ENCODE assay signal across 8 cellular contexts in the genomic region with DNA sequence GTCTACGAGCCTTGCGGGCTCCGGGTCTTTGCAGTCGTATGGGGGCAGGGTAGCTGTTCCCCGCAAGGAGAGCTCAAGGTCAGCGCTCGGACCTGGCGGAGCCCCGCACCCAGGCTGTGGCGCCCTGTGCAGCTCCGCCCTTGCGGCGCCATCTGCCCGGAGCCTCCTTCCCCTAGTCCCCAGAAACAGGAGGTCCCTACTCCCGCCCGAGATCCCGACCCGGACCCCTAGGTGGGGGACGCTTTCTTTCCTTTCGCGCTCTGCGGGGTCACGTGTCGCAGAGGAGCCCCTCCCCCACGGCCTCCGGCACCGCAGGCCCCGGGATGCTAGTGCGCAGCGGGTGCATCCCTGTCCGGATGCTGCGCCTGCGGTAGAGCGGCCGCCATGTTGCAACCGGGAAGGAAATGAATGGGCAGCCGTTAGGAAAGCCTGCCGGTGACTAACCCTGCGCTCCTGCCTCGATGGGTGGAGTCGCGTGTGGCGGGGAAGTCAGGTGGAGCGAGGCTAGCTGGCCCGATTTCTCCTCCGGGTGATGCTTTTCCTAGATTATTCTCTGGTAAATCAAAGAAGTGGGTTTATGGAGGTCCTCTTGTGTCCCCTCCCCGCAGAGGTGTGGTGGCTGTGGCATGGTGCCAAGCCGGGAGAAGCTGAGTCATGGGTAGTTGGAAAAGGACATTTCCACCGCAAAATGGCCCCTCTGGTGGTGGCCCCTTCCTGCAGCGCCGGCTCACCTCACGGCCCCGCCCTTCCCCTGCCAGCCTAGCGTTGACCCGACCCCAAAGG. TPM values are rescaled to one million over a fixed set of nuclear protein-coding genes. Genes with fewer than 3 reads are reported as not detected.
DNase-seq lines count a peak whose midpoint lies in the region; ATAC-seq and TF ChIP-seq lines count a peak whose summit lies in the region.

No MANE protein-coding gene starts in this region.

- H3K27ac ChIP-seq in DND-41 (ENCODE audit: low read length): peak overlapping the region; percentile 99
- H3K27ac ChIP-seq in coronary artery: peak overlapping the region; percentile 96 to 99
- peak overlapping the region; percentile 97 to 99 for H3K27ac ChIP-seq in left lung

- H3K36me3 ChIP-seq in DND-41 (ENCODE audit: insufficient read depth, low read length) (peaks cover 74% of the 10 kb centered on the region), left lung (peaks cover 0 to 60% of the 10 kb centered on the region in 2 donors)

- H4K20me1 ChIP-seq in DND-41 (ENCODE audit: insufficient read depth, low read length): peaks cover 53% of the 10 kb centered on the region

- peaks cover 63% of the 10 kb centered on the region for H3K79me2 ChIP-seq in DND-41 (ENCODE audit: insufficient read depth, low read length)

- peak overlapping the region; percentile 94 for H3K4me2 ChIP-seq in DND-41 (ENCODE audit: insufficient read depth, low read length)

- peaks cover 81% of the 10 kb centered on the region for H3K4me1 ChIP-seq in DND-41 (ENCODE audit: insufficient read depth, low read length)
- H3K4me1 ChIP-seq in left lung: peaks cover 19 to 68% of the 10 kb centered on the region in 2 donors

- DNase-seq in DND-41: peak; percentile 90
- DNase-seq in NCI-H2171 treated with DMSO at 0.1 percent for 48 hours (lab: John Stamatoyannopoulos, UW): peak; percentile 97
- DNase-seq in activated CD4-positive, alpha-beta T cell treated with anti-CD3 and anti-CD28 coated beads for 48 hours: peak; percentile 87
- peak; percentile 95 for DNase-seq in coronary artery (ENCODE audit: low spot score)
- peak; percentile 85 to 95 for DNase-seq in left lung
- DNase-seq in stimulated activated CD4-positive, alpha-beta T cell treated with anti-CD3 and anti-CD28 coated beads, Interleukin-2, amount 100 ng/mL, for 4 hours (ENCODE audit: low read depth): peak; percentile 61

- H3K27me3 ChIP-seq in DND-41 (ENCODE audit: insufficient read depth, low read length, poor library complexity) (no peaks in the 10 kb centered on the region), left lung (no peaks in the 10 kb centered on the region)

- H3K4me3 ChIP-seq in DND-41 (ENCODE audit: low read depth in 1 of 2, low read length in 2 of 2): peak overlapping the region; percentile 51 to 92
- H3K4me3 ChIP-seq in coronary artery: peak overlapping the region; percentile 91
- H3K4me3 ChIP-seq in left lung: peak overlapping the region; percentile 99

- intact Hi-C loops in left lung (cut with DNase I): loop anchor here in 1 of 2 donors (10.0 kb wide), 1 partner anchor 110 kb away; no protein-coding TSS in a partner anchor

- H3K9me3 ChIP-seq in DND-41 (ENCODE audit: insufficient read depth, low read length, severe bottlenecking) (no peaks in the 10 kb centered on the region), left lung (no peaks in the 10 kb centered on the region)

- H2AFZ ChIP-seq in DND-41 (ENCODE audit: low read depth, low read length): peak overlapping the region; percentile 35; the same call in 1 of the 2 replicates

- peak; percentile 38 for ATAC-seq in DND-41 (ENCODE audit: insufficient read depth, low read depth)
- ATAC-seq in HG02571 (IDR thresholded peaks at IDR 0.05; ENCODE audit: unreplicated experiment): peak; percentile 5
- ATAC-seq in left lung: peak; percentile 34
- ATAC-seq in HG03159 (IDR thresholded peaks at IDR 0.05; ENCODE audit: unreplicated experiment): no peak

- peak overlapping the region; percentile 98 for H3K9ac ChIP-seq in DND-41 (ENCODE audit: low read depth, low read length)

- peak; percentile 36 for TF ChIP-seq CTCF in DND-41 (IDR thresholded peaks at IDR 0.05; ENCODE audit: borderline replicate concordance, extremely low read depth, low read length, poor library complexity, severe bottlenecking)
- TF ChIP-seq CTCF in coronary artery (IDR thresholded peaks at IDR 0.05): no peak
- no peak for TF ChIP-seq CTCF in left lung (IDR thresholded peaks at IDR 0.05)

RNA-seq across cellular contexts. Expression of a gene that starts 0.8 kb away (rescaled TPM):
- 1,000 to 10,000 TPM; 1,126 to 2,070 TPM for total RNA-seq in left lung

RNA-seq across cellular contexts. Expression of a gene that starts 20.7 kb away (rescaled TPM):
- total RNA-seq in left lung: 10 to 100 TPM; 15.2 to 27.9 TPM

RNA-seq across cellular contexts. Expression of a gene that starts 33.0 kb away (rescaled TPM):
- total RNA-seq in left lung: 10 to 100 TPM; 23.4 to 48.1 TPM

RNA-seq across cellular contexts. Expression of a gene that starts 41.2 kb away (rescaled TPM):
- total RNA-seq in left lung: 10 to 100 TPM; 23.1 to 29.4 TPM

RNA-seq across cellular contexts. Expression of a gene that starts 42.0 kb away (rescaled TPM):
- total RNA-seq in left lung: 100 to 1,000 TPM; 135 to 141 TPM
